In genomic region chr20:17316316-17317038, GRCh38 we compare ENCODE assay signal across 25 cellular contexts.
"Had no signal": no experiment of that assay in that cellular context is flagged by ENCODE, and none has a peak within 500 bp of the region (broad histone marks: within the 10 kb centered on the region; RNA-seq: fewer than 3 reads in every experiment).

No MANE protein-coding gene starts in this region.

- H3K9me3 ChIP-seq: neutrophil, pancreas, sigmoid colon, stomach, suprapubic skin, tibial nerve, uterus had no signal

- FAIRE-seq: frontal cortex, pancreas had no signal

- H3K27ac Mint-ChIP-seq: activated CD4-positive, alpha-beta memory T cell treated with anti-CD3 and anti-CD28 coated beads, Interleukin-2, amount 10 ng/mL, durations not matched to agents 7 days and 5 days; activated naive CD4-positive, alpha-beta T cell treated with anti-CD3 and anti-CD28 coated beads, Interleukin-2, amount 10 ng/mL, durations not matched to agents 7 days and 5 days; dendritic cell treated with granulocyte-macrophage colony-stimulating factor and Interleukin-4, amounts not matched to agents 40 ng/mL and 50 ng/mL, for 4 days; natural killer cell treated with Interleukin-12 subunit alpha and Interleukin-12 subunit beta and Interleukin-15 and Interleukin-18, amount 100 ng/mL, for 72 hours; stimulated activated memory B cell treated with anti-CD40 and anti-IgM and Interleukin-4, amounts not matched to agents 10 μg/mL and 1 μg/mL and 100 μg/mL, for 72 hours; T-helper 1 cell treated with Interleukin-12 subunit alpha and Interleukin-12 subunit beta and Interleukin-4 antibody, amounts not matched to agents 30 μg/mL and 1 μg/mL, for 36 hours had no signal

- DNase-seq: activated CD4-positive, alpha-beta memory T cell treated with anti-CD3 and anti-CD28 coated beads, Interleukin-2, amount 10 ng/mL, durations not matched to agents 7 days and 5 days; activated CD4-positive, alpha-beta T cell treated with anti-CD3 and anti-CD28 coated beads for 48 hours; activated CD4-positive, CD25-positive, alpha-beta regulatory T cell; activated effector memory CD4-positive, alpha-beta T cell treated with anti-CD3 and anti-CD28 coated beads, Interleukin-2, amount 50 U/mL, for 16 hours; activated naive CD4-positive, alpha-beta T cell treated with anti-CD3 and anti-CD28 coated beads, Interleukin-2, amount 10 ng/mL, durations not matched to agents 7 days and 5 days; activated T-cell treated with anti-CD3 and anti-CD28 coated beads for 4 hours; effector CD8-positive, alpha-beta T cell; head of caudate nucleus; hypothalamus; left cardiac atrium; midbrain; sigmoid colon; stimulated activated CD4-positive, alpha-beta T cell treated with anti-CD3 and anti-CD28 coated beads, Interleukin-15, amount 100 ng/mL, for 24 hours; stomach; uterus had no signal

- H3K4me1 Mint-ChIP-seq: activated CD4-positive, alpha-beta memory T cell treated with anti-CD3 and anti-CD28 coated beads, Interleukin-2, amount 10 ng/mL, durations not matched to agents 7 days and 5 days; activated naive CD4-positive, alpha-beta T cell treated with anti-CD3 and anti-CD28 coated beads, Interleukin-2, amount 10 ng/mL, durations not matched to agents 7 days and 5 days; stimulated activated memory B cell treated with anti-CD40 and anti-IgM and Interleukin-4, amounts not matched to agents 10 μg/mL and 1 μg/mL and 100 μg/mL, for 72 hours had no signal

- H3K36me3 Mint-ChIP-seq: activated naive CD4-positive, alpha-beta T cell treated with anti-CD3 and anti-CD28 coated beads, Interleukin-2, amount 10 ng/mL, durations not matched to agents 7 days and 5 days; natural killer cell treated with Interleukin-12 subunit alpha and Interleukin-12 subunit beta and Interleukin-15 and Interleukin-18, amount 100 ng/mL, for 72 hours; stimulated activated memory B cell treated with anti-CD40 and anti-IgM and Interleukin-4, amounts not matched to agents 10 μg/mL and 1 μg/mL and 100 μg/mL, for 72 hours had no signal

- H3K4me2 ChIP-seq: smooth muscle cell had no signal

- H3K4me3 ChIP-seq: smooth muscle cell, uterus had no signal

- H3K27me3 ChIP-seq: pancreas, uterus had no signal

- H3K4me1 ChIP-seq: pancreas, sigmoid colon, suprapubic skin, uterus had no signal

- H3K4me3 Mint-ChIP-seq: activated CD4-positive, alpha-beta memory T cell treated with anti-CD3 and anti-CD28 coated beads, Interleukin-2, amount 10 ng/mL, durations not matched to agents 7 days and 5 days; activated naive CD4-positive, alpha-beta T cell treated with anti-CD3 and anti-CD28 coated beads, Interleukin-2, amount 10 ng/mL, durations not matched to agents 7 days and 5 days; dendritic cell treated with granulocyte-macrophage colony-stimulating factor and Interleukin-4, amounts not matched to agents 40 ng/mL and 50 ng/mL, for 4 days; natural killer cell treated with Interleukin-12 subunit alpha and Interleukin-12 subunit beta and Interleukin-15 and Interleukin-18, amount 100 ng/mL, for 72 hours; stimulated activated memory B cell treated with anti-CD40 and anti-IgM and Interleukin-4, amounts not matched to agents 10 μg/mL and 1 μg/mL and 100 μg/mL, for 72 hours; T-helper 1 cell treated with Interleukin-12 subunit alpha and Interleukin-12 subunit beta and Interleukin-4 antibody, amounts not matched to agents 30 μg/mL and 1 μg/mL, for 36 hours had no signal

- H3K36me3 ChIP-seq: neutrophil, pancreas, sigmoid colon, stomach, suprapubic skin, tibial nerve, uterus had no signal

- H3K9me3 Mint-ChIP-seq: activated CD4-positive, alpha-beta memory T cell treated with anti-CD3 and anti-CD28 coated beads, Interleukin-2, amount 10 ng/mL, durations not matched to agents 7 days and 5 days; activated naive CD4-positive, alpha-beta T cell treated with anti-CD3 and anti-CD28 coated beads, Interleukin-2, amount 10 ng/mL, durations not matched to agents 7 days and 5 days; dendritic cell treated with granulocyte-macrophage colony-stimulating factor and Interleukin-4, amounts not matched to agents 40 ng/mL and 50 ng/mL, for 4 days; natural killer cell treated with Interleukin-12 subunit alpha and Interleukin-12 subunit beta and Interleukin-15 and Interleukin-18, amount 100 ng/mL, for 72 hours; stimulated activated memory B cell treated with anti-CD40 and anti-IgM and Interleukin-4, amounts not matched to agents 10 μg/mL and 1 μg/mL and 100 μg/mL, for 72 hours; T-helper 1 cell treated with Interleukin-12 subunit alpha and Interleukin-12 subunit beta and Interleukin-4 antibody, amounts not matched to agents 30 μg/mL and 1 μg/mL, for 36 hours had no signal

- ATAC-seq: left cardiac atrium; natural killer cell treated with Interleukin-12 subunit alpha and Interleukin-12 subunit beta and Interleukin-15 and Interleukin-18, amount 100 ng/mL, for 72 hours had no signal

- H3K27ac ChIP-seq: neutrophil, pancreas, sigmoid colon, stomach, suprapubic skin, uterus had no signal
